Comparison of ENCODE assay signal across 11 cellular contexts in genomic region chr22:45878051-45878764, GRCh38.
DNase-seq lines count a peak whose midpoint lies in the region; ATAC-seq, FAIRE-seq and TF ChIP-seq lines count a peak whose summit lies in the region.
"Had no signal": no experiment of that assay in that cellular context is flagged by ENCODE, and none has a peak within 500 bp of the region (broad histone marks: within the 10 kb centered on the region; RNA-seq: fewer than 3 reads in every experiment).

No MANE protein-coding gene starts in this region.

- peaks cover 16% of the 10 kb centered on the region for H3K27me3 Mint-ChIP-seq in type B pancreatic cell

- no peak overlapping the region for H3K4me3 Mint-ChIP-seq in type B pancreatic cell

- TF ChIP-seq CTCF in endothelial cell of umbilical vein (IDR thresholded peaks at IDR 0.05; ENCODE audit: extremely low read depth in 1 of 2, insufficient read depth in 1 of 2, low read depth in 1 of 2, low read length in 2 of 2) (no peak), type B pancreatic cell (conservative IDR thresholded peaks at IDR 0.05) (no peak)

- ATAC-seq in HG02840 (IDR thresholded peaks at IDR 0.05; ENCODE audit: low FRiP score, unreplicated experiment): no peak
- ATAC-seq: left colon had no signal

- H3K4me1 ChIP-seq in endothelial cell of umbilical vein (ENCODE audit: control insufficient read depth, extremely low read depth, insufficient read depth, low read length): no peaks in the 10 kb centered on the region

- no peak overlapping the region for H3K9ac ChIP-seq in endothelial cell of umbilical vein (replicated peaks; ENCODE audit: extremely low read depth, insufficient read depth, low read length)

- H2AFZ ChIP-seq in endothelial cell of umbilical vein (ENCODE audit: low read depth, low read length): no peak overlapping the region

- H3K27ac Mint-ChIP-seq in type B pancreatic cell: no peak overlapping the region

- H3K9me3 Mint-ChIP-seq in type B pancreatic cell: no peaks in the 10 kb centered on the region

- no TSS peak for BruUV-seq in endothelial cell of umbilical vein (replicated peaks; lab: Mats Ljungman, UMichigan)

- H3K4me3 ChIP-seq in endothelial cell of umbilical vein (replicated peaks in 1 of 3; ENCODE audit: insufficient read depth in 1 of 3, low read depth in 1 of 3, low read length in 3 of 3): no peak overlapping the region
- H3K4me3 ChIP-seq: uterus had no signal

- H3K36me3 Mint-ChIP-seq in type B pancreatic cell: no peaks in the 10 kb centered on the region

- peak; percentile 87 for DNase-seq in NCI-H1694 (lab: John Stamatoyannopoulos, UW)
- DNase-seq in NCI-H1694 treated with DMSO at 0.1 percent for 48 hours (lab: John Stamatoyannopoulos, UW): no peak
- DNase-seq in NCI-H2171 (lab: John Stamatoyannopoulos, UW): peak; percentile 80
- no peak for DNase-seq in endothelial cell of umbilical vein (ENCODE audit: low read depth, low spot score)
- DNase-seq in posterior vena cava (ENCODE audit: low spot score): peak; percentile 81
- DNase-seq in type B pancreatic cell (ENCODE audit: extremely low spot score, unreplicated experiment): no peak
- DNase-seq in activated CD4-positive, alpha-beta T cell treated with anti-CD3 and anti-CD28 coated beads, Interleukin-2, amount 50 U/mL, for 1 hour: no peak

- POLR2A ChIA-PET in endothelial cell of umbilical vein (lab: Charles Lee): no interaction called here

- H3K9me3 ChIP-seq in endothelial cell of umbilical vein (replicated peaks; ENCODE audit: control insufficient read depth, insufficient read depth, low read length): no peaks in the 10 kb centered on the region
- H3K9me3 ChIP-seq: uterus had no signal

- peaks cover 9% of the 10 kb centered on the region for H3K4me1 Mint-ChIP-seq in type B pancreatic cell (ENCODE audit: unreplicated experiment)

- no peak for TF ChIP-seq POLR2A in endothelial cell of umbilical vein (IDR thresholded peaks at IDR 0.05; ENCODE audit: low read depth, low read length)

- H3K79me2 ChIP-seq in endothelial cell of umbilical vein (ENCODE audit: control insufficient read depth, insufficient read depth, low read length): no peaks in the 10 kb centered on the region

- H3K27me3 ChIP-seq in endothelial cell of umbilical vein (ENCODE audit: control insufficient read depth in 2 of 2, insufficient read depth in 2 of 2, low read length in 2 of 2): peaks cover 45 to 54% of the 10 kb centered on the region in 2 experiments
- H3K27me3 ChIP-seq: uterus had no signal

- H3K9me1 ChIP-seq in endothelial cell of umbilical vein (replicated peaks; ENCODE audit: control insufficient read depth, extremely low read depth, insufficient read depth, low read length): no peaks in the 10 kb centered on the region

- intact Hi-C loops in endothelial cell of umbilical vein (cut with micrococcal nuclease): no loop called here
- intact Hi-C loops in posterior vena cava (cut with DNase I): no loop called here

- dilution Hi-C loops in endothelial cell of umbilical vein (cut with MboI; ENCODE audit: extremely low pct_ligation_motif_present, low sequenced_read_pairs): no loop called here

- H3K27ac ChIP-seq in endothelial cell of umbilical vein (ENCODE audit: insufficient read depth, low read depth, low read length): no peak overlapping the region
- H3K27ac ChIP-seq: uterus had no signal

- no peaks in the 10 kb centered on the region for H3K36me3 ChIP-seq in endothelial cell of umbilical vein (ENCODE audit: control insufficient read depth in 2 of 2, extremely low read depth in 1 of 2, insufficient read depth in 2 of 2, low read length in 2 of 2)
- H3K36me3 ChIP-seq: uterus had no signal

- H3K4me2 ChIP-seq in endothelial cell of umbilical vein (ENCODE audit: insufficient read depth, low read length): no peak overlapping the region

- FAIRE-seq in endothelial cell of umbilical vein (lab: Jason Lieb, UNC): no peak
- FAIRE-seq: A204.1 had no signal

- CTCF ChIA-PET in endothelial cell of umbilical vein (lab: Charles Lee): interaction anchor here (1.6 to 2.0 kb wide), 2 partner anchors 10 to 15 kb away, joined by 3 to 11 read pairs; no protein-coding TSS in a partner anchor

- no peaks in the 10 kb centered on the region for H4K20me1 ChIP-seq in endothelial cell of umbilical vein (replicated peaks; ENCODE audit: control insufficient read depth, extremely low read depth, insufficient read depth, low read length)

TF ChIP-seq in endothelial cell of umbilical vein, 7 proteins besides CTCF, POLR2A, EP300 and RAD21:
- peak; percentile 64 for TF ChIP-seq EZH2 (IDR thresholded peaks at IDR 0.05; ENCODE audit: borderline replicate concordance, low read depth, low read length, severe bottlenecking)
- no peak for TF ChIP-seq FOS (IDR thresholded peaks at IDR 0.05; ENCODE audit: borderline replicate concordance, insufficient read depth, low read length)
TF ChIP-seq in endothelial cell of umbilical vein: peak in this region for 1.

Comparison
In these comparisons a context has a peak if more than half of its experiments do, and no peak if none do; other contexts are left out.
1. DNase-seq: peak in NCI-H1694 (single experiment), NCI-H2171 (single experiment) and posterior vena cava (single experiment); none in NCI-H1694 treated with DMSO at 0.1 percent for 48 hours (single experiment), endothelial cell of umbilical vein (single experiment), type B pancreatic cell (single experiment) and activated CD4-positive, alpha-beta T cell treated with anti-CD3 and anti-CD28 coated beads, Interleukin-2, amount 50 U/mL, for 1 hour (single experiment).